ENCODE assay signal across 1 cellular context in genomic region chr11:67354314-67355022, GRCh38.
TF ChIP-seq lines count a peak whose summit lies in the region.

No MANE protein-coding gene starts in this region.

TF ChIP-seq in SK-N-SH treated with all-trans-retinoic acid at 6 μM for 48 hours, 23 proteins besides CTCF, POLR2A, EP300 and RAD21 (continued from another document):
- TF ChIP-seq TSHZ2 (CRISPR knock-in tag; IDR thresholded peaks at IDR 0.05) (no peak), TOX (CRISPR knock-in tag; IDR thresholded peaks at IDR 0.05; ENCODE audit: borderline replicate concordance) (no peak), POU6F1 (CRISPR knock-in tag; IDR thresholded peaks at IDR 0.05; ENCODE audit: borderline replicate concordance, low read depth) (no peak)
- TF ChIP-seq, protein P1, sequence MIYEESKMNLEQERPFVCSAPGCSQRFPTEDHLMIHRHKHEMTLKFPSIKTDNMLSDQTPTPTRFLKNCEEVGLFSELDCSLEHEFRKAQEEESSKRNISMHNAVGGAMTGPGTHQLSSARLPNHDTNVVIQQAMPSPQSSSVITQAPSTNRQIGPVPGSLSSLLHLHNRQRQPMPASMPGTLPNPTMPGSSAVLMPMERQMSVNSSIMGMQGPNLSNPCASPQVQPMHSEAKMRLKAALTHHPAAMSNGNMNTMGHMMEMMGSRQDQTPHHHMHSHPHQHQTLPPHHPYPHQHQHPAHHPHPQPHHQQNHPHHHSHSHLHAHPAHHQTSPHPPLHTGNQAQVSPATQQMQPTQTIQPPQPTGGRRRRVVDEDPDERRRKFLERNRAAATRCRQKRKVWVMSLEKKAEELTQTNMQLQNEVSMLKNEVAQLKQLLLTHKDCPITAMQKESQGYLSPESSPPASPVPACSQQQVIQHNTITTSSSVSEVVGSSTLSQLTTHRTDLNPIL (CRISPR knock-in tag; IDR thresholded peaks at IDR 0.05; ENCODE audit: low read depth): no peak
